In genomic region chr6:149698175-149698574, GRCh38 we compare ENCODE assay signal across 25 cellular contexts. TPM values are rescaled to one million over a fixed set of nuclear protein-coding genes. Genes with fewer than 3 reads are reported as not detected.
DNase-seq lines count a peak whose midpoint lies in the region; ATAC-seq, FAIRE-seq and TF ChIP-seq lines count a peak whose summit lies in the region.
"Had no signal": no experiment of that assay in that cellular context is flagged by ENCODE, and none has a peak within 500 bp of the region (broad histone marks: within the 10 kb centered on the region; RNA-seq: fewer than 3 reads in every experiment).

No MANE protein-coding gene starts in this region.

- intact Hi-C loops in CD8-positive, alpha-beta T cell (cut with DNase I, micrococcal nuclease): no loop called here
- intact Hi-C loops in K562 (cut with micrococcal nuclease): no loop called here

- no peak for TF ChIP-seq EP300 in K562 (IDR thresholded peaks at IDR 0.05; ENCODE audit: low read length)

- no peaks in the 10 kb centered on the region for H3K9me1 ChIP-seq in K562 (ENCODE audit: control insufficient read depth, insufficient read depth, low read length)

- peak overlapping the region; percentile 49 for H3K27ac Mint-ChIP-seq in CD8-positive, alpha-beta T cell
- H3K27ac Mint-ChIP-seq: CD4-positive, alpha-beta T cell; GM23338; H9; HFFc6 had no signal

- H4K20me1 ChIP-seq in K562 (replicated peaks; ENCODE audit: control insufficient read depth, insufficient read depth, low read length): peaks cover 11% of the 10 kb centered on the region; the same call in 1 of the 2 replicates

- peaks cover 48% of the 10 kb centered on the region for H3K36me3 Mint-ChIP-seq in CD8-positive, alpha-beta T cell

- BruUV-seq in K562 (replicated peaks; lab: Mats Ljungman, UMichigan): no TSS peak

- H3K27me3 ChIP-seq in CD8-positive, alpha-beta T cell (ENCODE audit: insufficient read depth, low read length): no peaks in the 10 kb centered on the region
- no peaks in the 10 kb centered on the region for H3K27me3 ChIP-seq in K562 (ENCODE audit: control insufficient read depth in 2 of 2, insufficient read depth in 2 of 2, low read length in 2 of 2)
- H3K27me3 ChIP-seq: BE2C; BLaER1 treated with 17β-estradiol and CSF1 and Interleukin-3, amounts not matched to agents 10 nM and 100 nM had no signal

- 90% methylated on average over 2 of the region's 2 CpGs for WGBS in K562 (ENCODE audit: insufficient coverage, low coverage, missing lambda C conversion rate)

- DNase-seq in CD8-positive, alpha-beta T cell: no peak
- DNase-seq in K562 (ENCODE audit: extremely low read depth in 1 of 4, low spot score in 3 of 4): no peak
- DNase-seq in stimulated activated CD4-positive, alpha-beta T cell treated with anti-CD3 and anti-CD28 coated beads, Interleukin-4, amount 100 ng/mL, for 4 hours: no peak
- no peak for DNase-seq in SK-N-DZ (ENCODE audit: low spot score)
- DNase-seq in epidermal melanocyte (ENCODE audit: insufficient read length, low spot score): no peak
- DNase-seq: 8988T; ACHN; AML-193; BE2C; Calu3; CD4-positive, alpha-beta T cell; COR-L47; DMS53; DMS79 treated with DMSO at 0.1 percent for 48 hours; GF-D8; H9; HFFc6 had no signal

- CTCF ChIA-PET in CD8-positive, alpha-beta T cell (lab: Charles Lee): no interaction called here
- CTCF ChIA-PET in HEK293 (lab: Yijun Ruan, JAX) (interaction anchor here (0.6 to 1.2 kb wide), 3 partner anchors 21 to 354 kb away, joined by 4 to 5 read pairs (median 4); no protein-coding TSS in a partner anchor), K562 (lab: Yijun Ruan, JAX; ENCODE audit: low intra/inter-chr PET ratio) (no interaction called here)

- FAIRE-seq in K562 (lab: Jason Lieb, UNC): no peak
- FAIRE-seq: A549, GM12891, GM18507 had no signal

- peaks cover 5% of the 10 kb centered on the region for H3K36me3 ChIP-seq in CD8-positive, alpha-beta T cell (ENCODE audit: insufficient read depth, low read length)
- peaks cover 54 to 55% of the 10 kb centered on the region in 2 experiments for H3K36me3 ChIP-seq in HEK293 (ENCODE audit: control insufficient read depth in 2 of 2, insufficient read depth in 1 of 2, low read length in 2 of 2)
- peaks cover 83% of the 10 kb centered on the region for H3K36me3 ChIP-seq in K562 (ENCODE audit: control insufficient read depth, insufficient read depth, low read length)

- H3K4me3 Mint-ChIP-seq in CD8-positive, alpha-beta T cell: no peak overlapping the region
- H3K4me3 Mint-ChIP-seq: CD14-positive monocyte; CD4-positive, alpha-beta T cell; GM23338; H9; HFFc6 had no signal

- H3K79me2 ChIP-seq in K562 (ENCODE audit: control insufficient read depth, insufficient read depth, low read length): peaks cover 96% of the 10 kb centered on the region

- no peak overlapping the region for H3K27ac ChIP-seq in CD8-positive, alpha-beta T cell (ENCODE audit: low read depth, low read length)
- H3K27ac ChIP-seq in HEK293 (ENCODE audit: extremely low read depth, low read depth, low read length): no peak overlapping the region
- H3K27ac ChIP-seq in K562 (ENCODE audit: extremely low read depth, low read depth, low read length): no peak overlapping the region
- H3K27ac ChIP-seq: A549; BLaER1 treated with 17β-estradiol and CSF1 and Interleukin-3, amounts not matched to agents 10 nM and 100 nM had no signal

- H3K4me3 ChIP-seq in CD8-positive, alpha-beta T cell (ENCODE audit: low read depth, low read length): no peak overlapping the region
- H3K4me3 ChIP-seq in HEK293 (ENCODE audit: low read depth, low read length): no peak overlapping the region
- no peak overlapping the region for H3K4me3 ChIP-seq in K562
- H3K4me3 ChIP-seq: A549; BLaER1 treated with 17β-estradiol and CSF1 and Interleukin-3, amounts not matched to agents 10 nM and 100 nM; GM23338 had no signal

- no peak overlapping the region for H3K4me2 ChIP-seq in K562 (ENCODE audit: insufficient read depth, low read length)
- H3K4me2 ChIP-seq: A549; BLaER1 treated with 17β-estradiol and CSF1 and Interleukin-3, amounts not matched to agents 10 nM and 100 nM; GM23338 had no signal

- no peak overlapping the region for H3K9ac ChIP-seq in K562 (ENCODE audit: insufficient read depth in 1 of 2, low read depth in 2 of 2, low read length in 2 of 2)
- H3K9ac ChIP-seq: BLaER1 treated with 17β-estradiol and CSF1 and Interleukin-3, amounts not matched to agents 10 nM and 100 nM had no signal

- no peaks in the 10 kb centered on the region for H3K9me3 Mint-ChIP-seq in CD8-positive, alpha-beta T cell
- H3K9me3 Mint-ChIP-seq: CD14-positive monocyte; CD4-positive, alpha-beta T cell; GM23338; H9; HFFc6 had no signal

- POLR2A ChIA-PET in CD8-positive, alpha-beta T cell (lab: Charles Lee): no interaction called here
- POLR2A ChIA-PET in HEK293 (lab: Yijun Ruan, JAX) (interaction anchor here (0.7 kb wide), 1 partner anchor 1516 kb away, joined by 8 read pairs; no protein-coding TSS in a partner anchor), K562 (lab: Yijun Ruan, JAX) (interaction anchor here (0.8 kb wide), 1 partner anchor 10 kb away, joined by 3 read pairs; no protein-coding TSS in a partner anchor)

- no peak for TF ChIP-seq POLR2A in K562 (conservative IDR thresholded peaks at IDR 0.05)

- no peaks in the 10 kb centered on the region for H3K27me3 Mint-ChIP-seq in CD8-positive, alpha-beta T cell (ENCODE audit: low read depth)
- H3K27me3 Mint-ChIP-seq: CD4-positive, alpha-beta T cell had no signal

- TF ChIP-seq RAD21 in K562 (CRISPR knock-in tag; conservative IDR thresholded peaks at IDR 0.05 in 1 of 2, IDR thresholded peaks at IDR 0.05 in 1 of 2): no peak

- no peak overlapping the region for H2AFZ ChIP-seq in K562 (ENCODE audit: low read depth, low read length)
- H2AFZ ChIP-seq: GM23338 had no signal

- no peak for ATAC-seq in CD8-positive, alpha-beta T cell
- ATAC-seq in K562: no peak
- ATAC-seq: A549, GM23338, HCT116 had no signal

- in situ Hi-C loops in K562 (cut with MboI): no loop called here

- H3K4me1 Mint-ChIP-seq in CD8-positive, alpha-beta T cell (ENCODE audit: low read depth): peaks cover 40% of the 10 kb centered on the region
- H3K4me1 Mint-ChIP-seq: CD14-positive monocyte had no signal

- no peak for TF ChIP-seq CTCF in CD8-positive, alpha-beta T cell (IDR thresholded peaks at IDR 0.05)
- TF ChIP-seq CTCF in HEK293 (tag by site-specific recombination; IDR thresholded peaks at IDR 0.05) (no peak), K562 (IDR thresholded peaks at IDR 0.05 in 2 of 3, conservative IDR thresholded peaks at IDR 0.05 in 1 of 3; ENCODE audit: insufficient read depth in 2 of 3, low read depth in 1 of 3, low read length in 3 of 3) (no peak)

- no peaks in the 10 kb centered on the region for H3K9me3 ChIP-seq in CD8-positive, alpha-beta T cell (ENCODE audit: low read length)
- H3K9me3 ChIP-seq in HEK293 (ENCODE audit: control insufficient read depth, insufficient read depth, low read depth, low read length) (no peaks in the 10 kb centered on the region), K562 (replicated peaks; ENCODE audit: control insufficient read depth, insufficient read depth, low read depth, low read length) (no peaks in the 10 kb centered on the region)
- H3K9me3 ChIP-seq: A549; BE2C; BLaER1 treated with 17β-estradiol and CSF1 and Interleukin-3, amounts not matched to agents 10 nM and 100 nM had no signal

- H3K4me1 ChIP-seq in CD8-positive, alpha-beta T cell (ENCODE audit: insufficient read depth, low read length): peaks cover 6% of the 10 kb centered on the region
- H3K4me1 ChIP-seq in HEK293 (ENCODE audit: control insufficient read depth, insufficient read depth, low read length) (no peaks in the 10 kb centered on the region), K562 (replicated peaks in 1 of 2; ENCODE audit: control insufficient read depth in 2 of 2, insufficient read depth in 2 of 2, low read length in 2 of 2) (no peaks in the 10 kb centered on the region)
- H3K4me1 ChIP-seq: A549; BE2C; BLaER1 treated with 17β-estradiol and CSF1 and Interleukin-3, amounts not matched to agents 10 nM and 100 nM had no signal

RNA-seq across cellular contexts. Expression of gene LATS1, which starts 19.7 kb away (rescaled TPM):
- 10 to 100 TPM; 37.2 to 39.1 TPM for total RNA-seq in CD8-positive, alpha-beta T cell
- total RNA-seq in K562 (2011; cell fraction: chromatin; rRNA removed; ENCODE audit: low replicate concordance): 46.5 and 118 TPM in 2 replicates
- total RNA-seq in K562 (2011; cell fraction: nucleolus; rRNA removed): 23.9 and 24.3 TPM in 2 replicates
- total RNA-seq in K562 (2011; cell fraction: nucleoplasm; rRNA removed): 35.3 and 42.9 TPM in 2 replicates
- 14.0 and 22.5 TPM in 2 replicates for total RNA-seq in K562 (2014; rRNA removed)
- total RNA-seq in K562 (2014; rRNA removed; fragmentation: Illumina TruSeq; extraction: Trizol): 28.4 and 32.1 TPM in 2 replicates
- total RNA-seq in K562 (2015; rRNA removed; fragmentation: Illumina TruSeq; extraction: Trizol): 26.5 and 26.6 TPM in 2 replicates
- 33.2 and 36.3 TPM in 2 replicates for total RNA-seq in K562 (2021)
- 18.4 and 24.0 TPM in 2 replicates for polyA plus RNA-seq in K562 (2011; rRNA removed)
- 14.4 and 17.0 TPM in 2 replicates for polyA plus RNA-seq in K562 (2011; cell fraction: cytosol; rRNA removed)
- 21.7 and 22.5 TPM in 2 replicates for polyA plus RNA-seq in K562 (2011; cell fraction: nucleus; rRNA removed)
- 15.0 and 16.6 TPM in 2 replicates for polyA plus RNA-seq in K562 (2012)
- 28.7 and 29.1 TPM in 2 replicates for polyA plus RNA-seq in K562 (2014; fragmentation: Illumina TruSeq; extraction: Trizol)
- 1 to 10 TPM; 5.0 to 5.6 TPM for polyA plus RNA-seq in K562 (2014; fragmentation: Nextera tagmentation; extraction: Ambion mirVana)
- polyA plus RNA-seq in K562 (2014; rRNA removed): 11.9 and 13.2 TPM in 2 replicates
- 60.3 and 69.3 TPM in 2 replicates for polyA minus RNA-seq in K562 (2011; rRNA and poly(A)+ RNA removed)
- polyA minus RNA-seq in K562 (2011; cell fraction: cytosol; rRNA and poly(A)+ RNA removed): 31.1 and 31.3 TPM in 2 replicates
- 22.2 and 41.8 TPM in 2 replicates for polyA minus RNA-seq in K562 (2011; cell fraction: nucleus; rRNA and poly(A)+ RNA removed)
- polyA plus RNA-seq in SK-N-DZ (2014; cell fraction: cytosol; rRNA removed): 12.3 and 16.7 TPM in 2 replicates
- polyA plus RNA-seq in SK-N-DZ (2014; cell fraction: nucleus; rRNA removed): 10.3 and 10.4 TPM in 2 replicates

RNA-seq across cellular contexts. Expression of gene NUP43, which starts 48.2 kb away (rescaled TPM):
- 10 to 100 TPM in 1 of 2 experiments, 1 to 10 TPM in 1; 9.7 to 10.3 TPM for total RNA-seq in CD8-positive, alpha-beta T cell
- 105 and 121 TPM in 2 replicates for total RNA-seq in K562 (2011; cell fraction: chromatin; rRNA removed; ENCODE audit: low replicate concordance)
- 31.3 and 32.5 TPM in 2 replicates for total RNA-seq in K562 (2011; cell fraction: nucleolus; rRNA removed)
- total RNA-seq in K562 (2011; cell fraction: nucleoplasm; rRNA removed): 51.2 and 83.9 TPM in 2 replicates
- total RNA-seq in K562 (2014; rRNA removed) (44.7 and 50.5 TPM in 2 replicates), K562 (2014; rRNA removed; fragmentation: Illumina TruSeq; extraction: Trizol) (112 and 127 TPM in 2 replicates), K562 (2015; rRNA removed; fragmentation: Illumina TruSeq; extraction: Trizol) (78.1 and 83.6 TPM in 2 replicates), K562 (2021) (101 and 103 TPM in 2 replicates)
- polyA plus RNA-seq in K562 (2011; rRNA removed) (112 and 136 TPM in 2 replicates), K562 (2014; fragmentation: Illumina TruSeq; extraction: Trizol) (59.5 and 67.4 TPM in 2 replicates), K562 (2014; fragmentation: Nextera tagmentation; extraction: Ambion mirVana) (10 to 100 TPM; 28.9 to 39.7 TPM), K562 (2014; rRNA removed) (53.1 and 53.4 TPM in 2 replicates)
- polyA plus RNA-seq in K562 (2011; cell fraction: cytosol; rRNA removed): 35.5 and 60.8 TPM in 2 replicates
- 52.5 and 59.6 TPM in 2 replicates for polyA plus RNA-seq in K562 (2011; cell fraction: nucleus; rRNA removed)
- 38.4 and 46.1 TPM in 2 replicates for polyA plus RNA-seq in K562 (2012)
- polyA minus RNA-seq in K562 (2011; rRNA and poly(A)+ RNA removed): 293 and 318 TPM in 2 replicates
- 67.9 and 134 TPM in 2 replicates for polyA minus RNA-seq in K562 (2011; cell fraction: cytosol; rRNA and poly(A)+ RNA removed)
- 19.9 and 34.4 TPM in 2 replicates for polyA minus RNA-seq in K562 (2011; cell fraction: nucleus; rRNA and poly(A)+ RNA removed)
- 66.3 and 111 TPM in 2 replicates for polyA plus RNA-seq in SK-N-DZ (2014; cell fraction: cytosol; rRNA removed)
- polyA plus RNA-seq in SK-N-DZ (2014; cell fraction: nucleus; rRNA removed): 47.2 and 57.9 TPM in 2 replicates

RNA-seq across cellular contexts. Expression of gene KATNA1, which starts 49.7 kb away (rescaled TPM):
- 10 to 100 TPM; 18.0 to 20.8 TPM for total RNA-seq in CD8-positive, alpha-beta T cell
- 55.2 and 95.6 TPM in 2 replicates for total RNA-seq in K562 (2011; cell fraction: chromatin; rRNA removed; ENCODE audit: low replicate concordance)
- total RNA-seq in K562 (2011; cell fraction: nucleolus; rRNA removed): 29.5 and 30.9 TPM in 2 replicates
- 37.0 and 41.8 TPM in 2 replicates for total RNA-seq in K562 (2011; cell fraction: nucleoplasm; rRNA removed)
- total RNA-seq in K562 (2014; rRNA removed) (41.1 and 45.0 TPM in 2 replicates), K562 (2014; rRNA removed; fragmentation: Illumina TruSeq; extraction: Trizol) (53.5 and 63.0 TPM in 2 replicates), K562 (2015; rRNA removed; fragmentation: Illumina TruSeq; extraction: Trizol) (40.6 and 44.5 TPM in 2 replicates), K562 (2021) (33.9 and 34.6 TPM in 2 replicates)
- polyA plus RNA-seq in K562 (2011; rRNA removed) (58.1 and 76.9 TPM in 2 replicates), K562 (2014; fragmentation: Illumina TruSeq; extraction: Trizol) (55.0 and 56.7 TPM in 2 replicates), K562 (2014; fragmentation: Nextera tagmentation; extraction: Ambion mirVana) (10 to 100 TPM; 22.5 to 33.3 TPM), K562 (2014; rRNA removed) (41.8 and 47.5 TPM in 2 replicates)
- polyA plus RNA-seq in K562 (2011; cell fraction: cytosol; rRNA removed): 18.7 and 24.8 TPM in 2 replicates
- polyA plus RNA-seq in K562 (2011; cell fraction: nucleus; rRNA removed): 22.6 and 33.0 TPM in 2 replicates
- polyA plus RNA-seq in K562 (2012): 29.5 and 31.6 TPM in 2 replicates
- polyA minus RNA-seq in K562 (2011; rRNA and poly(A)+ RNA removed): 74.6 and 86.8 TPM in 2 replicates
- polyA minus RNA-seq in K562 (2011; cell fraction: cytosol; rRNA and poly(A)+ RNA removed): 27.4 and 28.3 TPM in 2 replicates
- polyA minus RNA-seq in K562 (2011; cell fraction: nucleus; rRNA and poly(A)+ RNA removed): 20.9 and 34.8 TPM in 2 replicates
- polyA plus RNA-seq in SK-N-DZ (2014; cell fraction: cytosol; rRNA removed): 31.4 and 31.5 TPM in 2 replicates
- polyA plus RNA-seq in SK-N-DZ (2014; cell fraction: nucleus; rRNA removed): 24.1 and 26.2 TPM in 2 replicates

RNA-seq across cellular contexts. Expression of gene PCMT1, which starts 51.4 kb away (rescaled TPM):
- total RNA-seq in CD8-positive, alpha-beta T cell: 10 to 100 TPM; 14.7 to 17.3 TPM
- total RNA-seq in K562 (2011; cell fraction: chromatin; rRNA removed; ENCODE audit: low replicate concordance): 143 TPM in 2 replicates
- 190 and 200 TPM in 2 replicates for total RNA-seq in K562 (2011; cell fraction: nucleolus; rRNA removed)
- 178 and 226 TPM in 2 replicates for total RNA-seq in K562 (2011; cell fraction: nucleoplasm; rRNA removed)
- 302 and 327 TPM in 2 replicates for total RNA-seq in K562 (2014; rRNA removed)
- total RNA-seq in K562 (2014; rRNA removed; fragmentation: Illumina TruSeq; extraction: Trizol): 235 and 246 TPM in 2 replicates
- 215 and 217 TPM in 2 replicates for total RNA-seq in K562 (2015; rRNA removed; fragmentation: Illumina TruSeq; extraction: Trizol)
- total RNA-seq in K562 (2021): 231 and 238 TPM in 2 replicates
- polyA plus RNA-seq in K562 (2011; rRNA removed): 307 and 425 TPM in 2 replicates
- 302 and 333 TPM in 2 replicates for polyA plus RNA-seq in K562 (2011; cell fraction: cytosol; rRNA removed)
- polyA plus RNA-seq in K562 (2011; cell fraction: nucleus; rRNA removed): 61.1 and 83.0 TPM in 2 replicates
- polyA plus RNA-seq in K562 (2012): 178 and 267 TPM in 2 replicates
- polyA plus RNA-seq in K562 (2014; fragmentation: Illumina TruSeq; extraction: Trizol): 303 and 361 TPM in 2 replicates
- 100 to 1,000 TPM; 536 to 541 TPM for polyA plus RNA-seq in K562 (2014; fragmentation: Nextera tagmentation; extraction: Ambion mirVana)
- polyA plus RNA-seq in K562 (2014; rRNA removed): 411 and 464 TPM in 2 replicates
- polyA minus RNA-seq in K562 (2011; rRNA and poly(A)+ RNA removed): 317 and 349 TPM in 2 replicates
- polyA minus RNA-seq in K562 (2011; cell fraction: cytosol; rRNA and poly(A)+ RNA removed): 86.4 and 132 TPM in 2 replicates
- polyA minus RNA-seq in K562 (2011; cell fraction: nucleus; rRNA and poly(A)+ RNA removed): 29.5 and 35.4 TPM in 2 replicates
- polyA plus RNA-seq in SK-N-DZ (2014; cell fraction: cytosol; rRNA removed): 148 and 164 TPM in 2 replicates
- 82.9 and 95.5 TPM in 2 replicates for polyA plus RNA-seq in SK-N-DZ (2014; cell fraction: nucleus; rRNA removed)
